8 cellular contexts compared by ENCODE assay signal in the genomic region with DNA sequence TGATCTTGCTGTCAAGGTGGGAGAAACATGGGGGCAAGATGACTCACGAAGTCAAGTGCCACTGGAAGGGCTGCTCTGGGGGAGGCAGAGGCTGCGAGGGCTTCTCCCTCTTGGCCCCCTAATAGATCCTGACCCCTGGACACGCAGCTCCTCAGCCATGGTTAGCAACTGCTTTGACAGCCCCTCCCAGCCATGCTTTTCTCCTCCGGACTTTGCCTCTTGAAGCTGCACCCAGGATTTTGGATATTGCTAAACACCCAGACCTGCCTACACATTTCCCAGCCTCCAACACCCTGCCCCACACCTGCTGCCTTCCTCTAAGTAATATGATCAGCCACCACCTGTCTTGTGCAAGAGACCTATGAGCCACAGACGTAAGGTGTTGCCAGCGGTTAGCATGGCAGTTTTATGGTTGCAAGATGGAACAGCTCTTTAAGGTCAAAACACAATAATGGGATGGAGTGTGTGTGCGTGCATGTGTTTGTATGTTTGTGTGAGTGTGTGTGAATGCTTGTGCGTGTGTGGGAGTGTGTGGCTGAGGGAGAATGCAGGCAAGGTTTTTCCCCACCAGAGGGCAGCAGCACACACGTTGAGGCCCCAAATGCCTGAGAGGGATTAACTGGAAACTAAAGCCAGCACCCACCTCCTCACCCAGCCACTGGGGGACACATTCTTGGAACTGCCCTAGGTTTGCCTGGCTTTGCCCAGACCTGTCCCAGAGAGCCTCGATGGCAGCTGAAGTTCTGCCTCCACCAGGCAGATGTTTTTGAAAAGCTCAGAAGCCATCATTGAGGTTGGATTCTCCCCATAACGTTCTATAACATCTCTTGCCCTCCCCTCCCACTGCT.
DNase-seq lines count a peak whose midpoint lies in the region; ATAC-seq lines count a peak whose summit lies in the region.

No MANE protein-coding gene starts in this region.

- H3K27me3 Mint-ChIP-seq in central memory CD8-positive, alpha-beta T cell, result peaks cover 29% of the 10 kb centered on the region

- H3K4me1 Mint-ChIP-seq in central memory CD8-positive, alpha-beta T cell, result no peaks in the 10 kb centered on the region

- DNase-seq in activated gamma-delta T cell treated with Interleukin-2 at 50 U/mL for 16 hours (peak; percentile 73), activated gamma-delta T cell (lab: John Stamatoyannopoulos, UW) (no peak), NCI-H2227 treated with DMSO at 0.1 percent for 48 hours (lab: John Stamatoyannopoulos, UW) (peak; percentile 65), kidney tubule cell (ENCODE audit: low spot score) (peak; percentile 71)
- peak; percentile 32 to 52 (median 42) for DNase-seq in activated CD4-positive, CD25-positive, alpha-beta regulatory T cell (lab: John Stamatoyannopoulos, UW)
- peak; percentile 48 to 54 for DNase-seq in central memory CD8-positive, alpha-beta T cell (ENCODE audit: low spot score in 2 of 2)
- DNase-seq in stimulated activated CD4-positive, alpha-beta T cell treated with anti-CD3 and anti-CD28 coated beads, Interleukin-1b, Interleukin-23, amount 100 ng/mL, for 24 hours (ENCODE audit: low read depth in 4 of 4, low spot score in 1 of 4), result peak; percentile 47 to 62 (median 60)

- peak; percentile 68 for ATAC-seq in central memory CD8-positive, alpha-beta T cell (replicated peaks; ENCODE audit: extremely low read depth, poor library complexity, severe bottlenecking)
- no peak for ATAC-seq in GM21515 (IDR thresholded peaks at IDR 0.05; ENCODE audit: unreplicated experiment)

- no peak overlapping the region for H3K27ac Mint-ChIP-seq in central memory CD8-positive, alpha-beta T cell (ENCODE audit: low read depth)

- no peaks in the 10 kb centered on the region for H3K9me3 Mint-ChIP-seq in central memory CD8-positive, alpha-beta T cell

- no peak overlapping the region for H3K4me3 Mint-ChIP-seq in central memory CD8-positive, alpha-beta T cell

- no peaks in the 10 kb centered on the region for H3K36me3 Mint-ChIP-seq in central memory CD8-positive, alpha-beta T cell (ENCODE audit: insufficient read depth)
